ENCODE assay signal across 7 cellular contexts in the genomic region with DNA sequence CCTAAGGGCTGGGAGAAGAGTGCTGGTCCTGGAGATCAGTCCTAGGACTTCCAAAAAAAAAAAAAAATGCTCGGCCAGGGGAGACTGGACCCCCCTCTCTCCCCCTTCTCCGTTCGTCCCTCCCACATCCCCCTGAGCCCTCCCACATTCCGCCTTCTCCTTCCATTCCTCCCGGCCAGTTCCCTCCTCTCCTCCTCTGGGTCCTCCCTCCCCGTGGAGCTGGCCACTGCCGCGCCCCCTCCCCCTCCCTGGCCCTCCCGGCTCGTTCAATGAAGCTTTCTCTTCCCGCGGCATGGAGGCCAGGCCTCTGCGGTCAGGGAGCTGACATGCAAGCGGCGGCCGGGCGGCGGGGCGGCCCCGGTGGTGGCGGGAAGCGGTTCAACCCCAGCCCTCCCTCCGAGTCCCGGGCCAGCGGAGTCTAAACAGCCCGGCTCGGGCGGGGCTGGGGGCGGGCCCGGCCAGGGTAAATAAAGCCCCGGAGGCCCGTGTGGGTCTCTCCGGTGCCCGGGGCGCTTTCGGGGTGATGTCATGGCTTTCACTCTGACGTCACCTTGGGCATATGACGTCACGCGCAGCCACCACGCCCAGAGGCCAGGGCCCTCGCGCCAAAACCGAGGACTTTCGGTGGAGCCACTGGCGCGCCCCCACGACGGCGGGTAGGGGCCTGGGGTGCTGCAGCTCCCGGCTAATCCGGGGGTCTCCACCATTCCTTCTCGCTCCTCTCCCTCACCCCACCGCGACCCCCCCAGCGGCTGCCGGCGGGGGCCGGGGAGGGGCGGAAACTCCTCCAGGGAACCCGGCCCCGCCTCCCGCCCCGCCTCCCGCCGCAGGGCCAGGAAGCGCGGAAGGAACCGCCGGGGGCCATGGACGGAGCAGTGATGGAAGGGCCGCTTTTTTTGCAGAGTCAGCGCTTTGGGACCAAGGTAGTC. TPM values are rescaled to one million over a fixed set of nuclear protein-coding genes. Genes with fewer than 3 reads are reported as not detected.
DNase-seq lines count a peak whose midpoint lies in the region; ATAC-seq, FAIRE-seq and TF ChIP-seq lines count a peak whose summit lies in the region.

A gene (plus strand): TSS at position 829 of the 929 bp plus-strand sequence. CDS start 35 bp downstream, at position 864.
A gene with protein sequence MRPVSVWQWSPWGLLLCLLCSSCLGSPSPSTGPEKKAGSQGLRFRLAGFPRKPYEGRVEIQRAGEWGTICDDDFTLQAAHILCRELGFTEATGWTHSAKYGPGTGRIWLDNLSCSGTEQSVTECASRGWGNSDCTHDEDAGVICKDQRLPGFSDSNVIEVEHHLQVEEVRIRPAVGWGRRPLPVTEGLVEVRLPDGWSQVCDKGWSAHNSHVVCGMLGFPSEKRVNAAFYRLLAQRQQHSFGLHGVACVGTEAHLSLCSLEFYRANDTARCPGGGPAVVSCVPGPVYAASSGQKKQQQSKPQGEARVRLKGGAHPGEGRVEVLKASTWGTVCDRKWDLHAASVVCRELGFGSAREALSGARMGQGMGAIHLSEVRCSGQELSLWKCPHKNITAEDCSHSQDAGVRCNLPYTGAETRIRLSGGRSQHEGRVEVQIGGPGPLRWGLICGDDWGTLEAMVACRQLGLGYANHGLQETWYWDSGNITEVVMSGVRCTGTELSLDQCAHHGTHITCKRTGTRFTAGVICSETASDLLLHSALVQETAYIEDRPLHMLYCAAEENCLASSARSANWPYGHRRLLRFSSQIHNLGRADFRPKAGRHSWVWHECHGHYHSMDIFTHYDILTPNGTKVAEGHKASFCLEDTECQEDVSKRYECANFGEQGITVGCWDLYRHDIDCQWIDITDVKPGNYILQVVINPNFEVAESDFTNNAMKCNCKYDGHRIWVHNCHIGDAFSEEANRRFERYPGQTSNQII (minus strand): TSS at position 51 of the 929 bp plus-strand sequence. CDS start 1,308 bp downstream, outside the sequence.

- H3K4me3 ChIP-seq in GM12875 (ENCODE audit: low read depth, low read length) (peak within 1 kb of the TSS; percentile 98), bronchial epithelial cell (ENCODE audit: low read depth, low read length) (peak within 1 kb of the TSS; percentile 37)

- no peak for TF ChIP-seq CTCF in GM12875 (IDR thresholded peaks at IDR 0.05; ENCODE audit: borderline replicate concordance, insufficient read depth, low read depth, low read length)
- no peak for TF ChIP-seq CTCF in activated B cell treated with CpG ODN at 0.5 μM for 24 hours (IDR thresholded peaks at IDR 0.05)
- TF ChIP-seq CTCF in bronchial epithelial cell (IDR thresholded peaks at IDR 0.05; ENCODE audit: insufficient read depth, low read length, severe bottlenecking) = no peak

- no peaks in the 10 kb centered on the region for H3K27me3 ChIP-seq in bronchial epithelial cell (ENCODE audit: control insufficient read depth, insufficient read depth, low read length)

- H3K36me3 Mint-ChIP-seq in activated B cell treated with CpG ODN at 0.5 μM for 24 hours (ENCODE audit: low read depth) = peaks cover 16% of the 10 kb centered on the region

- H3K9me3 Mint-ChIP-seq in activated B cell treated with CpG ODN at 0.5 μM for 24 hours = no peaks in the 10 kb centered on the region

- H3K27ac Mint-ChIP-seq in activated B cell treated with CpG ODN at 0.5 μM for 24 hours = peak within 1 kb of the TSS; percentile 90

- DNase-seq in NCI-H1417 (lab: John Stamatoyannopoulos, UW) (peak; percentile 33 to 86 (median 86)), activated B cell treated with CpG ODN at 0.5 μM for 24 hours (peak; percentile 83), bronchial epithelial cell (ENCODE audit: low read depth) (no peak), islet precursor cell (peak; percentile 97)
- DNase-seq in stimulated activated CD4-positive, alpha-beta T cell treated with anti-CD3 and anti-CD28 coated beads, Interleukin-12 subunit alpha, Interleukin-12 subunit beta, amount 100 ng/mL, for 48 hours (ENCODE audit: low read depth in 2 of 3, low spot score in 1 of 3) = peak; percentile 71 to 86 (median 80)

- H3K4me1 Mint-ChIP-seq in activated B cell treated with CpG ODN at 0.5 μM for 24 hours = peaks cover 32% of the 10 kb centered on the region

- H3K36me3 ChIP-seq in bronchial epithelial cell (ENCODE audit: control insufficient read depth, insufficient read depth, low read length) = no peaks in the 10 kb centered on the region

- POLR2A ChIA-PET in activated B cell treated with CpG ODN at 0.5 μM for 24 hours (lab: Charles Lee) = interaction anchor here (0.6 to 2.3 kb wide), 16 partner anchors 14 to 1377 kb away, joined by 3 to 11 read pairs (median 6); a partner anchor contains a TSS

- intact Hi-C loops in activated B cell treated with CpG ODN at 0.5 μM for 24 hours (cut with micrococcal nuclease) = loop anchor here (1.0 to 2.0 kb wide), 4 partner anchors 25 to 71 kb away; a partner anchor contains a TSS

- peaks cover 7% of the 10 kb centered on the region for H3K27me3 Mint-ChIP-seq in activated B cell treated with CpG ODN at 0.5 μM for 24 hours

- CTCF ChIA-PET in activated B cell treated with CpG ODN at 0.5 μM for 24 hours (lab: Charles Lee) = interaction anchor here (1.3 kb wide), 1 partner anchor 34 kb away, joined by 6 read pairs; no protein-coding TSS in a partner anchor

- FAIRE-seq in bronchial epithelial cell (lab: Jason Lieb, UNC) = no peak

- peak; percentile 53 for ATAC-seq in HG02588 (IDR thresholded peaks at IDR 0.05; ENCODE audit: unreplicated experiment)
- ATAC-seq in activated B cell treated with CpG ODN at 0.5 μM for 24 hours (ENCODE audit: low read depth) = peak; percentile 81

- H3K4me3 Mint-ChIP-seq in activated B cell treated with CpG ODN at 0.5 μM for 24 hours = peak within 1 kb of the TSS; percentile 97

RNA-seq across cellular contexts. Expression of the first gene that starts in this region (rescaled TPM):
- total RNA-seq in activated B cell treated with CpG ODN at 0.5 μM for 24 hours (33.8 and 35.1 TPM in 2 replicates), bronchial epithelial cell (0.51 and 1.1 TPM in 2 replicates)

RNA-seq across cellular contexts. Expression of the second gene that starts in this region (rescaled TPM):
- 1.4 and 2.3 TPM in 2 replicates for total RNA-seq in activated B cell treated with CpG ODN at 0.5 μM for 24 hours
- 0.13 and 0.53 TPM in 2 replicates for total RNA-seq in bronchial epithelial cell

Comparison
In these comparisons a context has a peak if more than half of its experiments do, and no peak if none do; other contexts are left out.
1. RNA of the first gene that starts in this region (total RNA-seq): 33.8 to 35.1 TPM in activated B cell treated with CpG ODN at 0.5 μM for 24 hours; 0.51 to 1.1 TPM in bronchial epithelial cell; every median in the first group is over 10 times any median in the second.